In the genomic region with DNA sequence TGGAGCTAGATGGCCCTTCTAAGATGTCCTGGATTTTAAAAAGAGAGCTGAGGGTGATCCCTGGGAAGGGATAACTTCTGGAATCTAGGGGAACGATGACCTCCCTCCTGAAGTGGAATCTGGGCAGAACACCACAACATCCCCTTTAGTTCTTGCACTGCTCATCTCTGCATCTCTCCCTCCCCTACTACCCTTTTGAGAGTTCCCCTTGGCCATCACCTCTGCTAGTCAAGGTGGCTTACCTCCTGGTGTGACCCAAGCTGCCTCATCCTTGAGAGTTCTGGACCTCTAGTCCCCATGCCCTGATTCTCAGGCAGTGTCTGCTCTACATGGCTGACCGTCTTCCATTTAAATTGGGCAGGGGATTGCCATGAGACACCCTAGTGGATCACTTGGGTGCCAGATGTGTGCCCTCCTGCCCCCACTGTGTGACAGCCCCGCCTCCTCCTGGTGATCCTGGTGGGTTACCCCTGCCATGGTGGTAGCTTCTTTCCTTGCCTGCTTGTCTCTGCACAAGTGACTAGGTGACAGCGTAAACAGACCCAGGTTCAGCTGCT, we compare ENCODE assay signal across 1 cellular context.
TF ChIP-seq lines count a peak whose summit lies in the region.

No MANE protein-coding gene starts in this region.

TF ChIP-seq in H1, 55 proteins besides CTCF, POLR2A, EP300 and RAD21 (continued from another document):
- TF ChIP-seq, protein P1, sequence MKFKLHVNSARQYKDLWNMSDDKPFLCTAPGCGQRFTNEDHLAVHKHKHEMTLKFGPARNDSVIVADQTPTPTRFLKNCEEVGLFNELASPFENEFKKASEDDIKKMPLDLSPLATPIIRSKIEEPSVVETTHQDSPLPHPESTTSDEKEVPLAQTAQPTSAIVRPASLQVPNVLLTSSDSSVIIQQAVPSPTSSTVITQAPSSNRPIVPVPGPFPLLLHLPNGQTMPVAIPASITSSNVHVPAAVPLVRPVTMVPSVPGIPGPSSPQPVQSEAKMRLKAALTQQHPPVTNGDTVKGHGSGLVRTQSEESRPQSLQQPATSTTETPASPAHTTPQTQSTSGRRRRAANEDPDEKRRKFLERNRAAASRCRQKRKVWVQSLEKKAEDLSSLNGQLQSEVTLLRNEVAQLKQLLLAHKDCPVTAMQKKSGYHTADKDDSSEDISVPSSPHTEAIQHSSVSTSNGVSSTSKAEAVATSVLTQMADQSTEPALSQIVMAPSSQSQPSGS (IDR thresholded peaks at IDR 0.05; ENCODE audit: low read length), result no peak
- TF ChIP-seq EZH2 (IDR thresholded peaks at IDR 0.05; ENCODE audit: low read depth, low read length, severe bottlenecking), result no peak
- no peak for TF ChIP-seq YY1 (IDR thresholded peaks at IDR 0.05; ENCODE audit: low read depth, low read length)
- TF ChIP-seq ZNF274 (IDR thresholded peaks at IDR 0.05; ENCODE audit: borderline replicate concordance, extremely low read depth, low read length), result no peak
- TF ChIP-seq, protein P2, sequence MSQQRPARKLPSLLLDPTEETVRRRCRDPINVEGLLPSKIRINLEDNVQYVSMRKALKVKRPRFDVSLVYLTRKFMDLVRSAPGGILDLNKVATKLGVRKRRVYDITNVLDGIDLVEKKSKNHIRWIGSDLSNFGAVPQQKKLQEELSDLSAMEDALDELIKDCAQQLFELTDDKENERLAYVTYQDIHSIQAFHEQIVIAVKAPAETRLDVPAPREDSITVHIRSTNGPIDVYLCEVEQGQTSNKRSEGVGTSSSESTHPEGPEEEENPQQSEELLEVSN (IDR thresholded peaks at IDR 0.05), result no peak
- no peak for TF ChIP-seq TAF7 (optimal IDR thresholded peaks at IDR 0.05; ENCODE audit: borderline replicate concordance, low read depth, low read length)
- no peak for TF ChIP-seq HDAC6 (IDR thresholded peaks at IDR 0.05; ENCODE audit: low read depth, low read length)
- no peak for TF ChIP-seq TAF1 (IDR thresholded peaks at IDR 0.05; ENCODE audit: low read depth, low read length)
- TF ChIP-seq, protein P3, sequence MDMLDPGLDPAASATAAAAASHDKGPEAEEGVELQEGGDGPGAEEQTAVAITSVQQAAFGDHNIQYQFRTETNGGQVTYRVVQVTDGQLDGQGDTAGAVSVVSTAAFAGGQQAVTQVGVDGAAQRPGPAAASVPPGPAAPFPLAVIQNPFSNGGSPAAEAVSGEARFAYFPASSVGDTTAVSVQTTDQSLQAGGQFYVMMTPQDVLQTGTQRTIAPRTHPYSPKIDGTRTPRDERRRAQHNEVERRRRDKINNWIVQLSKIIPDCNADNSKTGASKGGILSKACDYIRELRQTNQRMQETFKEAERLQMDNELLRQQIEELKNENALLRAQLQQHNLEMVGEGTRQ (IDR thresholded peaks at IDR 0.05; ENCODE audit: low read length), result no peak
- TF ChIP-seq CHD1 (IDR thresholded peaks at IDR 0.05; ENCODE audit: low read depth, low read length), result no peak
